Comparison of ENCODE assay signal across 13 cellular contexts in the genomic region with DNA sequence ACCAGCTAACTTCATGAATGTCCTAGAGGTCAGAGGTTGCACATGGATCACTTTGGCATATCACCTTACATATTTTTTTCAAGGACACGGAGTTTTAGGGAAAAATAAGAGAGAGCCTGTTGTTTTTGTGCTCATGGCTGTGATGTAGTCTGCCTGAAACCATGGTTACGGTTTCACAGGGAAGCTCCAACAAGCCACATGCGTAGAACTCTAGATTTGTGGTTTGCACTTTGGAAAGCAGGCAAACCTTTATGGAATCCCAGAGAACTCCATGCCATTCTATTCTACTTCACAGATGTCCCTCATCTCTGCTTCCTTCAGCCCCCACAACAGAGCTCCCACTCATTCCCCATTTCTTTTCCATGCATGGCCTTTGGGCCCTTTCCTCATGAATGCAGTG. TPM values are rescaled to one million over a fixed set of nuclear protein-coding genes. Genes with fewer than 3 reads are reported as not detected.
DNase-seq lines count a peak whose midpoint lies in the region; ATAC-seq and TF ChIP-seq lines count a peak whose summit lies in the region.
"Had no signal": no experiment of that assay in that cellular context is flagged by ENCODE, and none has a peak within 500 bp of the region (broad histone marks: within the 10 kb centered on the region; RNA-seq: fewer than 3 reads in every experiment).

No MANE protein-coding gene starts in this region.

- 62% methylated on average over 3 of the region's 3 CpGs for WGBS in upper lobe of left lung, 2 donors

- TF ChIP-seq CTCF in activated B cell treated with CpG ODN at 0.5 μM for 24 hours (IDR thresholded peaks at IDR 0.05) (no peak), upper lobe of left lung (IDR thresholded peaks at IDR 0.05) (no peak), CD14-positive monocyte (IDR thresholded peaks at IDR 0.05) (no peak)

- no peak for DNase-seq in activated T-cell treated with anti-CD3 and anti-CD28 coated beads, Interleukin-2, amount 50 U/mL, for 4 hours
- DNase-seq in activated T-cell treated with anti-CD3 and anti-CD28 coated beads, Interleukin-2, amount 50 U/mL, for 72 hours = no peak
- DNase-seq in activated B cell treated with CpG ODN at 0.5 μM for 24 hours (no peak), immature natural killer cell (no peak), upper lobe of left lung (no peak), NCI-H1105 (lab: John Stamatoyannopoulos, UW) (no peak), CD14-positive monocyte (ENCODE audit: low spot score) (no peak), EL (no peak)
- DNase-seq: IMR-90, kidney had no signal

- H3K4me3 Mint-ChIP-seq in activated T-cell treated with anti-CD3 and anti-CD28 coated beads, Interleukin-2, amount 50 U/mL, for 4 hours = peak overlapping the region; percentile 19
- H3K4me3 Mint-ChIP-seq in activated T-cell treated with anti-CD3 and anti-CD28 coated beads, Interleukin-2, amount 50 U/mL, for 72 hours = peak overlapping the region in 1 of 2 donors; percentile 92
- H3K4me3 Mint-ChIP-seq in activated B cell treated with CpG ODN at 0.5 μM for 24 hours (peak overlapping the region; percentile 92), immature natural killer cell (peak overlapping the region in 4 of 5 donors; percentile 1 to 90 (median 58)), CD14-positive monocyte (peak overlapping the region in 1 of 2 donors; percentile 75)

- H3K9me3 Mint-ChIP-seq in activated T-cell treated with anti-CD3 and anti-CD28 coated beads, Interleukin-2, amount 50 U/mL, for 4 hours = no peaks in the 10 kb centered on the region
- no peaks in the 10 kb centered on the region for H3K9me3 Mint-ChIP-seq in activated T-cell treated with anti-CD3 and anti-CD28 coated beads, Interleukin-2, amount 50 U/mL, for 72 hours
- H3K9me3 Mint-ChIP-seq in activated B cell treated with CpG ODN at 0.5 μM for 24 hours (no peaks in the 10 kb centered on the region), immature natural killer cell (no peaks in the 10 kb centered on the region), CD14-positive monocyte (peaks cover 0 to 2% (median 0%) of the 10 kb centered on the region in 7 donors)
- H3K9me3 Mint-ChIP-seq: GM23338 had no signal

- H3K36me3 Mint-ChIP-seq in activated T-cell treated with anti-CD3 and anti-CD28 coated beads, Interleukin-2, amount 50 U/mL, for 4 hours (ENCODE audit: insufficient read depth) = peaks cover 2% of the 10 kb centered on the region
- peaks cover 2 to 5% of the 10 kb centered on the region in 2 donors for H3K36me3 Mint-ChIP-seq in activated T-cell treated with anti-CD3 and anti-CD28 coated beads, Interleukin-2, amount 50 U/mL, for 72 hours (ENCODE audit: insufficient read depth in 2 of 2)
- peaks cover 8% of the 10 kb centered on the region for H3K36me3 Mint-ChIP-seq in activated B cell treated with CpG ODN at 0.5 μM for 24 hours (ENCODE audit: low read depth)
- peaks cover 0 to 4% (median 0%) of the 10 kb centered on the region in 3 donors for H3K36me3 Mint-ChIP-seq in immature natural killer cell
- H3K36me3 Mint-ChIP-seq in CD14-positive monocyte = peaks cover 6 to 7% of the 10 kb centered on the region in 2 donors

- no peaks in the 10 kb centered on the region for H3K9me3 ChIP-seq in upper lobe of left lung
- H3K9me3 ChIP-seq: suprapubic skin had no signal

- peaks cover 31% of the 10 kb centered on the region for H3K4me1 Mint-ChIP-seq in activated T-cell treated with anti-CD3 and anti-CD28 coated beads, Interleukin-2, amount 50 U/mL, for 4 hours (ENCODE audit: low read depth)
- peaks cover 29% of the 10 kb centered on the region for H3K4me1 Mint-ChIP-seq in activated T-cell treated with anti-CD3 and anti-CD28 coated beads, Interleukin-2, amount 50 U/mL, for 72 hours (ENCODE audit: low read depth)
- H3K4me1 Mint-ChIP-seq in activated B cell treated with CpG ODN at 0.5 μM for 24 hours (peaks cover 62% of the 10 kb centered on the region), immature natural killer cell (peaks cover 25 to 40% of the 10 kb centered on the region in 2 donors), CD14-positive monocyte (peaks cover 39% of the 10 kb centered on the region)

- ATAC-seq in activated T-cell treated with anti-CD3 and anti-CD28 coated beads, Interleukin-2, amount 50 U/mL, for 4 hours = no peak
- no peak for ATAC-seq in activated T-cell treated with anti-CD3 and anti-CD28 coated beads, Interleukin-2, amount 50 U/mL, for 72 hours (replicated peaks in 1 of 2)
- ATAC-seq in activated B cell treated with CpG ODN at 0.5 μM for 24 hours (ENCODE audit: low read depth) (no peak), upper lobe of left lung (ENCODE audit: low FRiP score in 2 of 2) (no peak)
- ATAC-seq: GM23338, Right ventricle myocardium inferior had no signal

- intact Hi-C loops in activated B cell treated with CpG ODN at 0.5 μM for 24 hours (cut with micrococcal nuclease) (loop anchor here (2.0 kb wide), 1 partner anchor 13 kb away; no protein-coding TSS in a partner anchor), CD14-positive monocyte (cut with micrococcal nuclease) (loop anchor here in 1 of 2 donors (5.0 kb wide), 2 partner anchors 74 to 239 kb away; no protein-coding TSS in a partner anchor)

- H3K4me3 ChIP-seq in upper lobe of left lung = peak overlapping the region in 3 of 4 donors; percentile 3 to 97 (median 12)

- TF ChIP-seq POLR2A in upper lobe of left lung (IDR thresholded peaks at IDR 0.05) = no peak

- no peaks in the 10 kb centered on the region for H3K27me3 Mint-ChIP-seq in activated T-cell treated with anti-CD3 and anti-CD28 coated beads, Interleukin-2, amount 50 U/mL, for 4 hours (ENCODE audit: low read depth)
- peaks cover 11% of the 10 kb centered on the region for H3K27me3 Mint-ChIP-seq in activated T-cell treated with anti-CD3 and anti-CD28 coated beads, Interleukin-2, amount 50 U/mL, for 72 hours (ENCODE audit: low read depth)
- peaks cover 2% of the 10 kb centered on the region for H3K27me3 Mint-ChIP-seq in activated B cell treated with CpG ODN at 0.5 μM for 24 hours
- H3K27me3 Mint-ChIP-seq in immature natural killer cell (ENCODE audit: low read depth in 3 of 3) = peaks cover 13 to 27% (median 22%) of the 10 kb centered on the region in 3 donors
- peaks cover 2 to 10% (median 3%) of the 10 kb centered on the region in 3 donors for H3K27me3 Mint-ChIP-seq in CD14-positive monocyte (ENCODE audit: low read depth in 3 of 3)

- CTCF ChIA-PET in activated B cell treated with CpG ODN at 0.5 μM for 24 hours (lab: Charles Lee) = interaction anchor here (1.0 to 8.2 kb wide), 5 partner anchors 9 to 282 kb away, joined by 3 to 86 read pairs (median 5); no protein-coding TSS in a partner anchor

- POLR2A ChIA-PET in activated B cell treated with CpG ODN at 0.5 μM for 24 hours (lab: Charles Lee) = interaction anchor here (1.4 to 6.7 kb wide), 5 partner anchors 9 to 127 kb away, joined by 3 to 211 read pairs (median 17); no protein-coding TSS in a partner anchor

- H3K27me3 ChIP-seq in upper lobe of left lung = no peaks in the 10 kb centered on the region
- H3K27me3 ChIP-seq: suprapubic skin had no signal

- no peaks in the 10 kb centered on the region for H3K36me3 ChIP-seq in upper lobe of left lung
- H3K36me3 ChIP-seq: suprapubic skin had no signal

- H3K27ac ChIP-seq in upper lobe of left lung = no peak overlapping the region
- H3K27ac ChIP-seq: suprapubic skin had no signal

- H3K27ac Mint-ChIP-seq in activated T-cell treated with anti-CD3 and anti-CD28 coated beads, Interleukin-2, amount 50 U/mL, for 72 hours = no peak overlapping the region
- H3K27ac Mint-ChIP-seq in activated B cell treated with CpG ODN at 0.5 μM for 24 hours (peak overlapping the region; percentile 12), immature natural killer cell (no peak overlapping the region), CD14-positive monocyte (no peak overlapping the region)
- H3K27ac Mint-ChIP-seq: GM23338 had no signal

- no peak for TF ChIP-seq EP300 in upper lobe of left lung (IDR thresholded peaks at IDR 0.05)

- H3K4me1 ChIP-seq in upper lobe of left lung = peaks cover 15 to 38% (median 19%) of the 10 kb centered on the region in 4 donors

RNA-seq across cellular contexts. Expression of a gene that starts 2.1 kb away (rescaled TPM):
- total RNA-seq in activated T-cell treated with anti-CD3 and anti-CD28 coated beads, Interleukin-2, amount 50 U/mL, for 4 hours = 1 to 10 TPM; 9.1 to 9.5 (median 9.2) TPM
- 10 to 100 TPM; 19.3 to 35.3 TPM for total RNA-seq in activated T-cell treated with anti-CD3 and anti-CD28 coated beads, Interleukin-2, amount 50 U/mL, for 72 hours
- total RNA-seq in activated B cell treated with CpG ODN at 0.5 μM for 24 hours = 44.2 and 53.8 TPM in 2 replicates
- 1 to 10 TPM; 1.0 to 3.0 (median 2.5) TPM for polyA plus RNA-seq in immature natural killer cell
- 100 to 1,000 TPM in 2 of 6 donors, 10 to 100 TPM in 4; 54.9 to 124 (median 75.6) TPM for total RNA-seq in upper lobe of left lung
- 1 to 10 TPM; 1.3 to 2.3 TPM for polyA plus RNA-seq in CD14-positive monocyte

RNA-seq across cellular contexts. Expression of a gene that starts 42.5 kb away (rescaled TPM):
- total RNA-seq in activated T-cell treated with anti-CD3 and anti-CD28 coated beads, Interleukin-2, amount 50 U/mL, for 4 hours = 10 to 100 TPM; 13.8 to 18.4 (median 15.5) TPM
- total RNA-seq in activated T-cell treated with anti-CD3 and anti-CD28 coated beads, Interleukin-2, amount 50 U/mL, for 72 hours = 10 to 100 TPM; 19.0 to 20.3 TPM
- total RNA-seq in activated B cell treated with CpG ODN at 0.5 μM for 24 hours (20.2 and 20.8 TPM in 2 replicates), upper lobe of left lung (10 to 100 TPM; 16.4 to 38.3 (median 19.0) TPM)
- polyA plus RNA-seq in immature natural killer cell (10 to 100 TPM in 2 of 3 donors, 1 to 10 TPM in 1; 5.9 to 13.4 (median 10.2) TPM), CD14-positive monocyte (1 to 10 TPM; 7.0 to 9.2 TPM)
